In the genomic region with DNA sequence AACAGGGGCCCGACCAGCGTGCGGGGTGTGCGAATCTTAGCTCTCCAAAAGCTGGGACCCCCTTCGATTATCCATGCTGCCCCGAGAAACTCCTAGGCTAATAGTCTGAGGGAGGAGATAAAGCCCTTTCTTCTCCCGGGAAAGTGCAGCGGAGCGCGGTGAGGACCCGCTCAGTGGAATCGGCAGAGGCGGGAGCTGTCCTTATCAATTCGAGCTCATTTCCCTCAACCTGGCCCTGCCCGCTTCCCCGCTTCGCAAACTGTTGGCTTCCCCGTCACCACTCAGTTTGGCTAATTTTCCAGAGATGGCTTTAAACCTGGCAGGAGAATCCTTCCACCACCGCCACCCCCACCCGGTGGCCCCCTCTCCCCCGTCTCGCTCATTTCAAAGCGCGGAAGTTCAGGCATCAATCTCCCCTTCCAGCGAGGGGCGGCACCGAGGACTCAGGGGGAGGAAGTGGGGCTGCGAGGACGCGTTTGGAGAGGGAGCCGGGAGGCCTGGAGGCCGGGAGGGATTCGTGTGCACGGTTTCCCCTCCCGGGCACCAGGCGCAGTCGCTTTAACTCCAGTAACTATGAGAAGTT, we compare ENCODE assay signal across 8 cellular contexts. TPM values are rescaled to one million over a fixed set of nuclear protein-coding genes. Genes with fewer than 3 reads are reported as not detected.
A peak's percentile ranks its signal among the peaks of the same experiment; 100 is the strongest.
DNase-seq lines count a peak whose midpoint lies in the region; ATAC-seq and TF ChIP-seq lines count a peak whose summit lies in the region.

No MANE protein-coding gene starts in this region.

- H3K4me3 ChIP-seq in liver (ENCODE audit: low read depth in 1 of 3, low read length in 3 of 3) = peak overlapping the region in 2 of 3 donors; percentile 1 to 41
- H3K4me3 ChIP-seq in tibial artery = peak overlapping the region; percentile 27 to 52

- H3K9ac ChIP-seq in liver (ENCODE audit: low read depth in 1 of 2, low read length in 2 of 2) = no peak overlapping the region

- H3K36me3 Mint-ChIP-seq in activated naive CD8-positive, alpha-beta T cell treated with anti-CD3 and anti-CD28 coated beads, Interleukin-2, amount 50 U/mL, for 24 hours (ENCODE audit: low read depth) = no peaks in the 10 kb centered on the region

- H3K4me1 ChIP-seq in liver (ENCODE audit: control insufficient read depth in 4 of 4, insufficient read depth in 4 of 4, low read length in 3 of 4) (peaks cover 11 to 17% (median 13%) of the 10 kb centered on the region in 4 donors), tibial artery (peaks cover 0 to 34% (median 21%) of the 10 kb centered on the region in 4 donors)

- DNase-seq in left cardiac atrium (no peak), cardiac septum (ENCODE audit: low spot score) (no peak), tibial artery (no peak), SIG-M5 treated with dmso at 0.1 percent for 504 hours (lab: John Stamatoyannopoulos, UW; ENCODE audit: unreplicated experiment) (no peak), SW480 (ENCODE audit: low spot score) (no peak), SW 1271 (lab: John Stamatoyannopoulos, UW) (no peak)
- DNase-seq in activated naive CD8-positive, alpha-beta T cell treated with anti-CD3 and anti-CD28 coated beads, Interleukin-2, amount 50 U/mL, for 24 hours = peak; percentile 7

- H3K9me3 ChIP-seq in liver (ENCODE audit: control insufficient read depth in 4 of 4, low read length in 3 of 4) = no peaks in the 10 kb centered on the region
- no peaks in the 10 kb centered on the region for H3K9me3 ChIP-seq in tibial artery

- peaks cover 55% of the 10 kb centered on the region for H3K27me3 Mint-ChIP-seq in activated naive CD8-positive, alpha-beta T cell treated with anti-CD3 and anti-CD28 coated beads, Interleukin-2, amount 50 U/mL, for 24 hours

- peak; percentile 38 to 42 for ATAC-seq in left cardiac atrium
- ATAC-seq in activated naive CD8-positive, alpha-beta T cell treated with anti-CD3 and anti-CD28 coated beads, Interleukin-2, amount 50 U/mL, for 24 hours = no peak

- TF ChIP-seq CTCF in liver (IDR thresholded peaks at IDR 0.05; ENCODE audit: low read depth, low read length, missing input control) (no peak), tibial artery (IDR thresholded peaks at IDR 0.05) (no peak)

- H3K27ac ChIP-seq in liver (ENCODE audit: low read depth in 1 of 2, low read length in 2 of 2) (no peak overlapping the region), tibial artery (no peak overlapping the region)

- H3K4me1 Mint-ChIP-seq in activated naive CD8-positive, alpha-beta T cell treated with anti-CD3 and anti-CD28 coated beads, Interleukin-2, amount 50 U/mL, for 24 hours = peaks cover 8% of the 10 kb centered on the region

- peak overlapping the region; percentile 51 for H3K4me3 Mint-ChIP-seq in activated naive CD8-positive, alpha-beta T cell treated with anti-CD3 and anti-CD28 coated beads, Interleukin-2, amount 50 U/mL, for 24 hours

- intact Hi-C loops in left cardiac atrium (cut with DNase I) (no loop called here), cardiac septum (cut with DNase I) (no loop called here), tibial artery (cut with DNase I; ENCODE audit: low total_unique reads) (no loop called here)

- peak overlapping the region; percentile 42 for H3K27ac Mint-ChIP-seq in activated naive CD8-positive, alpha-beta T cell treated with anti-CD3 and anti-CD28 coated beads, Interleukin-2, amount 50 U/mL, for 24 hours

- peaks cover 0 to 13% (median 5%) of the 10 kb centered on the region in 4 donors for H3K27me3 ChIP-seq in liver (ENCODE audit: control insufficient read depth in 4 of 4, insufficient read depth in 4 of 4, low read length in 3 of 4)
- peaks cover 0 to 37% of the 10 kb centered on the region in 2 donors for H3K27me3 ChIP-seq in tibial artery

- H3K9me3 Mint-ChIP-seq in activated naive CD8-positive, alpha-beta T cell treated with anti-CD3 and anti-CD28 coated beads, Interleukin-2, amount 50 U/mL, for 24 hours = no peaks in the 10 kb centered on the region

- 3% methylated on average over 37 of the region's 37 CpGs for WGBS in liver

- TF ChIP-seq RAD21 in liver (IDR thresholded peaks at IDR 0.05) = no peak

- H3K36me3 ChIP-seq in liver (ENCODE audit: control insufficient read depth in 4 of 4, insufficient read depth in 3 of 4, low read depth in 1 of 4, low read length in 3 of 4) (no peaks in the 10 kb centered on the region), tibial artery (no peaks in the 10 kb centered on the region)

TF ChIP-seq in liver, 16 proteins besides CTCF, POLR2A, EP300 and RAD21:
- no peak for TF ChIP-seq FOXA2 (IDR thresholded peaks at IDR 0.05)
- no peak for TF ChIP-seq ATF3 (IDR thresholded peaks at IDR 0.05)
- no peak for TF ChIP-seq NR2F2 (IDR thresholded peaks at IDR 0.05)
- TF ChIP-seq FOXA1 (IDR thresholded peaks at IDR 0.05) = no peak
- no peak for TF ChIP-seq GABPA (IDR thresholded peaks at IDR 0.05 in 1 of 2, conservative IDR thresholded peaks at IDR 0.05 in 1 of 2)
- no peak for TF ChIP-seq RXRA (IDR thresholded peaks at IDR 0.05)
- TF ChIP-seq, protein P1, sequence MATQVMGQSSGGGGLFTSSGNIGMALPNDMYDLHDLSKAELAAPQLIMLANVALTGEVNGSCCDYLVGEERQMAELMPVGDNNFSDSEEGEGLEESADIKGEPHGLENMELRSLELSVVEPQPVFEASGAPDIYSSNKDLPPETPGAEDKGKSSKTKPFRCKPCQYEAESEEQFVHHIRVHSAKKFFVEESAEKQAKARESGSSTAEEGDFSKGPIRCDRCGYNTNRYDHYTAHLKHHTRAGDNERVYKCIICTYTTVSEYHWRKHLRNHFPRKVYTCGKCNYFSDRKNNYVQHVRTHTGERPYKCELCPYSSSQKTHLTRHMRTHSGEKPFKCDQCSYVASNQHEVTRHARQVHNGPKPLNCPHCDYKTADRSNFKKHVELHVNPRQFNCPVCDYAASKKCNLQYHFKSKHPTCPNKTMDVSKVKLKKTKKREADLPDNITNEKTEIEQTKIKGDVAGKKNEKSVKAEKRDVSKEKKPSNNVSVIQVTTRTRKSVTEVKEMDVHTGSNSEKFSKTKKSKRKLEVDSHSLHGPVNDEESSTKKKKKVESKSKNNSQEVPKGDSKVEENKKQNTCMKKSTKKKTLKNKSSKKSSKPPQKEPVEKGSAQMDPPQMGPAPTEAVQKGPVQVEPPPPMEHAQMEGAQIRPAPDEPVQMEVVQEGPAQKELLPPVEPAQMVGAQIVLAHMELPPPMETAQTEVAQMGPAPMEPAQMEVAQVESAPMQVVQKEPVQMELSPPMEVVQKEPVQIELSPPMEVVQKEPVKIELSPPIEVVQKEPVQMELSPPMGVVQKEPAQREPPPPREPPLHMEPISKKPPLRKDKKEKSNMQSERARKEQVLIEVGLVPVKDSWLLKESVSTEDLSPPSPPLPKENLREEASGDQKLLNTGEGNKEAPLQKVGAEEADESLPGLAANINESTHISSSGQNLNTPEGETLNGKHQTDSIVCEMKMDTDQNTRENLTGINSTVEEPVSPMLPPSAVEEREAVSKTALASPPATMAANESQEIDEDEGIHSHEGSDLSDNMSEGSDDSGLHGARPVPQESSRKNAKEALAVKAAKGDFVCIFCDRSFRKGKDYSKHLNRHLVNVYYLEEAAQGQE (IDR thresholded peaks at IDR 0.05) = no peak
- no peak for TF ChIP-seq TAF1 (conservative IDR thresholded peaks at IDR 0.05)
- TF ChIP-seq YY1 (IDR thresholded peaks at IDR 0.05) = no peak
- TF ChIP-seq HNF4A (conservative IDR thresholded peaks at IDR 0.05) = no peak
- no peak for TF ChIP-seq SP1 (IDR thresholded peaks at IDR 0.05)
- no peak for TF ChIP-seq HNF4G (IDR thresholded peaks at IDR 0.05)
- TF ChIP-seq EGR1 (IDR thresholded peaks at IDR 0.05; ENCODE audit: low read depth in 2 of 2) = no peak
- TF ChIP-seq, protein P2, sequence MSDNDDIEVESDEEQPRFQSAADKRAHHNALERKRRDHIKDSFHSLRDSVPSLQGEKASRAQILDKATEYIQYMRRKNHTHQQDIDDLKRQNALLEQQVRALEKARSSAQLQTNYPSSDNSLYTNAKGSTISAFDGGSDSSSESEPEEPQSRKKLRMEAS (IDR thresholded peaks at IDR 0.05) = no peak
- TF ChIP-seq JUND (IDR thresholded peaks at IDR 0.05) = no peak
- TF ChIP-seq, protein P3, sequence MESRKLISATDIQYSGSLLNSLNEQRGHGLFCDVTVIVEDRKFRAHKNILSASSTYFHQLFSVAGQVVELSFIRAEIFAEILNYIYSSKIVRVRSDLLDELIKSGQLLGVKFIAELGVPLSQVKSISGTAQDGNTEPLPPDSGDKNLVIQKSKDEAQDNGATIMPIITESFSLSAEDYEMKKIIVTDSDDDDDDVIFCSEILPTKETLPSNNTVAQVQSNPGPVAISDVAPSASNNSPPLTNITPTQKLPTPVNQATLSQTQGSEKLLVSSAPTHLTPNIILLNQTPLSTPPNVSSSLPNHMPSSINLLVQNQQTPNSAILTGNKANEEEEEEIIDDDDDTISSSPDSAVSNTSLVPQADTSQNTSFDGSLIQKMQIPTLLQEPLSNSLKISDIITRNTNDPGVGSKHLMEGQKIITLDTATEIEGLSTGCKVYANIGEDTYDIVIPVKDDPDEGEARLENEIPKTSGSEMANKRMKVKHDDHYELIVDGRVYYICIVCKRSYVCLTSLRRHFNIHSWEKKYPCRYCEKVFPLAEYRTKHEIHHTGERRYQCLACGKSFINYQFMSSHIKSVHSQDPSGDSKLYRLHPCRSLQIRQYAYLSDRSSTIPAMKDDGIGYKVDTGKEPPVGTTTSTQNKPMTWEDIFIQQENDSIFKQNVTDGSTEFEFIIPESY (IDR thresholded peaks at IDR 0.05) = no peak

RNA-seq across cellular contexts. Expression of gene KLHL14, which starts 1.6 kb away (rescaled TPM):
- total RNA-seq in left cardiac atrium = under 1 TPM; 0.08 to 0.24 TPM
- 0.11 TPM for total RNA-seq in cardiac septum
- 1 to 10 TPM in 1 of 2 donors, under 1 TPM in 1; 0.08 to 1.1 TPM for total RNA-seq in liver
- polyA plus RNA-seq in liver = under 1 TPM; 0.02 to 0.21 TPM
